44 cellular contexts compared by ENCODE assay signal in genomic region chr2:227707390-227707789, GRCh38. TPM values are rescaled to one million over a fixed set of nuclear protein-coding genes. Genes with fewer than 3 reads are reported as not detected.
"Had no signal": no experiment of that assay in that cellular context is flagged by ENCODE, and none has a peak within 500 bp of the region (broad histone marks: within the 10 kb centered on the region; RNA-seq: fewer than 3 reads in every experiment).

No MANE protein-coding gene starts in this region.

- H3K9me3 ChIP-seq: adrenal gland, ascending aorta, body of pancreas, breast epithelium had no signal

- H3K4me3 ChIP-seq: adrenal gland, ascending aorta, body of pancreas, breast epithelium, cardiac muscle cell had no signal

- H3K27ac ChIP-seq: adrenal gland, ascending aorta, body of pancreas, breast epithelium, cardiac muscle cell had no signal

- H3K4me3 Mint-ChIP-seq: activated naive CD4-positive, alpha-beta T cell treated with anti-CD3 and anti-CD28 coated beads for 36 hours; activated naive CD4-positive, alpha-beta T cell treated with anti-CD3 and anti-CD28 coated beads, Interleukin-2, amount 10 ng/mL, durations not matched to agents 7 days and 5 days; activated naive CD4-positive, alpha-beta T cell treated with anti-CD3 and anti-CD28 coated beads, Interleukin-2, amount 50 U/mL, for 24 hours; activated naive CD8-positive, alpha-beta T cell; activated naive CD8-positive, alpha-beta T cell treated with anti-CD3 and anti-CD28 coated beads for 36 hours; activated naive CD8-positive, alpha-beta T cell treated with anti-CD3 and anti-CD28 coated beads, Interleukin-2, amount 10 ng/mL, durations not matched to agents 7 days and 5 days; activated naive CD8-positive, alpha-beta T cell treated with anti-CD3 and anti-CD28 coated beads, Interleukin-2, amount 50 U/mL, for 24 hours; activated T-cell treated with anti-CD3 and anti-CD28 coated beads, Interleukin-2, amount 50 U/mL, for 24 hours; activated T-cell treated with anti-CD3 and anti-CD28 coated beads, Interleukin-2, amount 50 U/mL, for 4 hours; activated T-cell treated with anti-CD3 and anti-CD28 coated beads, Interleukin-2, amount 50 U/mL, for 72 hours; activated T-helper 1 cell treated with anti-CD3 and anti-CD28 coated beads, Interleukin-12 subunit alpha, Interleukin-12 subunit beta, Interleukin-2, Interleukin-4 antibody, amounts not matched to agents 30 ng/mL and 10 ng/mL and 1 ng/mL, durations not matched to agents 14 hours and 24 hours and 36 hours; activated T-helper 17 cell treated with anti-CD3 and anti-CD28 coated beads, Interleukin-2, amount 50 U/mL, for 72 hours; brain; central memory CD8-positive, alpha-beta T cell had no signal

- H3K27ac Mint-ChIP-seq: activated naive CD4-positive, alpha-beta T cell treated with anti-CD3 and anti-CD28 coated beads for 36 hours; activated naive CD4-positive, alpha-beta T cell treated with anti-CD3 and anti-CD28 coated beads, Interleukin-2, amount 10 ng/mL, durations not matched to agents 7 days and 5 days; activated naive CD4-positive, alpha-beta T cell treated with anti-CD3 and anti-CD28 coated beads, Interleukin-2, amount 50 U/mL, for 72 hours; activated naive CD8-positive, alpha-beta T cell; activated naive CD8-positive, alpha-beta T cell treated with anti-CD3 and anti-CD28 coated beads for 36 hours; activated naive CD8-positive, alpha-beta T cell treated with anti-CD3 and anti-CD28 coated beads, Interleukin-2, amount 10 ng/mL, durations not matched to agents 7 days and 5 days; activated naive CD8-positive, alpha-beta T cell treated with anti-CD3 and anti-CD28 coated beads, Interleukin-2, amount 50 U/mL, for 24 hours; activated T-cell treated with anti-CD3 and anti-CD28 coated beads, Interleukin-2, amount 50 U/mL, for 24 hours; activated T-cell treated with anti-CD3 and anti-CD28 coated beads, Interleukin-2, amount 50 U/mL, for 72 hours; activated T-helper 1 cell treated with anti-CD3 and anti-CD28 coated beads, Interleukin-12 subunit alpha, Interleukin-12 subunit beta, Interleukin-2, Interleukin-4 antibody, amounts not matched to agents 30 ng/mL and 10 ng/mL and 1 ng/mL, durations not matched to agents 14 hours and 24 hours and 36 hours; activated T-helper 17 cell treated with anti-CD3 and anti-CD28 coated beads, Interleukin-2, amount 50 U/mL, for 72 hours; activated T-helper 2 cell treated with anti-CD3 and anti-CD28 coated beads, Interferon-gamma antibody, Interleukin-2, Interleukin-4, amounts not matched to agents 10 μg/mL and 5 μg/mL and 100 μg/mL, durations not matched to agents 14 hours and 24 hours and 36 hours; brain had no signal

- H3K27me3 ChIP-seq: adrenal gland, ascending aorta, body of pancreas, breast epithelium, cardiac muscle cell had no signal

- H3K4me1 ChIP-seq: adrenal gland, ascending aorta, breast epithelium had no signal

- H3K9me3 Mint-ChIP-seq: activated naive CD4-positive, alpha-beta T cell treated with anti-CD3 and anti-CD28 coated beads for 36 hours; activated naive CD4-positive, alpha-beta T cell treated with anti-CD3 and anti-CD28 coated beads, Interleukin-2, amount 10 ng/mL, durations not matched to agents 7 days and 5 days; activated naive CD4-positive, alpha-beta T cell treated with anti-CD3 and anti-CD28 coated beads, Interleukin-2, amount 50 U/mL, for 24 hours; activated naive CD4-positive, alpha-beta T cell treated with anti-CD3 and anti-CD28 coated beads, Interleukin-2, amount 50 U/mL, for 72 hours; activated naive CD8-positive, alpha-beta T cell treated with anti-CD3 and anti-CD28 coated beads for 36 hours; activated naive CD8-positive, alpha-beta T cell treated with anti-CD3 and anti-CD28 coated beads, Interleukin-2, amount 10 ng/mL, durations not matched to agents 7 days and 5 days; activated naive CD8-positive, alpha-beta T cell treated with anti-CD3 and anti-CD28 coated beads, Interleukin-2, amount 50 U/mL, for 24 hours; activated T-cell treated with anti-CD3 and anti-CD28 coated beads, Interleukin-2, amount 50 U/mL, for 24 hours; activated T-cell treated with anti-CD3 and anti-CD28 coated beads, Interleukin-2, amount 50 U/mL, for 4 hours; activated T-cell treated with anti-CD3 and anti-CD28 coated beads, Interleukin-2, amount 50 U/mL, for 72 hours; activated T-helper 1 cell treated with anti-CD3 and anti-CD28 coated beads, Interleukin-12 subunit alpha, Interleukin-12 subunit beta, Interleukin-2, Interleukin-4 antibody, amounts not matched to agents 30 ng/mL and 10 ng/mL and 1 ng/mL, durations not matched to agents 14 hours and 24 hours and 36 hours; activated T-helper 17 cell treated with anti-CD3 and anti-CD28 coated beads, Interleukin-2, amount 50 U/mL, for 72 hours; activated T-helper 2 cell treated with anti-CD3 and anti-CD28 coated beads, Interferon-gamma antibody, Interleukin-2, Interleukin-4, amounts not matched to agents 10 μg/mL and 5 μg/mL and 100 μg/mL, durations not matched to agents 14 hours and 24 hours and 36 hours; central memory CD8-positive, alpha-beta T cell had no signal

- H3K36me3 Mint-ChIP-seq: activated naive CD4-positive, alpha-beta T cell treated with anti-CD3 and anti-CD28 coated beads, Interleukin-2, amount 10 ng/mL, durations not matched to agents 7 days and 5 days; activated naive CD4-positive, alpha-beta T cell treated with anti-CD3 and anti-CD28 coated beads, Interleukin-2, amount 50 U/mL, for 24 hours; activated naive CD4-positive, alpha-beta T cell treated with anti-CD3 and anti-CD28 coated beads, Interleukin-2, amount 50 U/mL, for 72 hours; activated naive CD8-positive, alpha-beta T cell; activated naive CD8-positive, alpha-beta T cell treated with anti-CD3 and anti-CD28 coated beads for 36 hours; activated naive CD8-positive, alpha-beta T cell treated with anti-CD3 and anti-CD28 coated beads, Interleukin-2, amount 10 ng/mL, durations not matched to agents 7 days and 5 days; brain had no signal

- DNase-seq: activated effector memory CD4-positive, alpha-beta T cell treated with anti-CD3 and anti-CD28 coated beads, Interleukin-2, amount 50 U/mL, for 16 hours; activated effector memory CD4-positive, alpha-beta T cell treated with Interleukin-2 at 50 U/mL for 16 hours; activated gamma-delta T cell; activated gamma-delta T cell treated with Interleukin-2 at 50 U/mL for 16 hours; activated naive CD4-positive, alpha-beta T cell; activated naive CD4-positive, alpha-beta T cell treated with anti-CD3 and anti-CD28 coated beads for 36 hours; activated naive CD4-positive, alpha-beta T cell treated with anti-CD3 and anti-CD28 coated beads, Interleukin-2, amount 10 ng/mL, durations not matched to agents 7 days and 5 days; activated naive CD4-positive, alpha-beta T cell treated with anti-CD3 and anti-CD28 coated beads, Interleukin-2, amount 50 U/mL, for 16 hours; activated naive CD4-positive, alpha-beta T cell treated with Interleukin-2 at 50 U/mL for 16 hours; activated naive CD8-positive, alpha-beta T cell treated with anti-CD3 and anti-CD28 coated beads for 36 hours; activated naive CD8-positive, alpha-beta T cell treated with anti-CD3 and anti-CD28 coated beads, Interleukin-2, amount 10 ng/mL, durations not matched to agents 7 days and 5 days; activated naive CD8-positive, alpha-beta T cell treated with anti-CD3 and anti-CD28 coated beads, Interleukin-2, amount 50 U/mL, for 24 hours; activated T-cell treated with anti-CD3 and anti-CD28 coated beads for 4 hours; activated T-cell treated with anti-CD3 and anti-CD28 coated beads, Interleukin-2, amount 50 U/mL, for 1 hour; activated T-cell treated with anti-CD3 and anti-CD28 coated beads, Interleukin-2, amount 50 U/mL, for 24 hours; activated T-cell treated with anti-CD3 and anti-CD28 coated beads, Interleukin-2, amount 50 U/mL, for 4 hours; activated T-cell treated with anti-CD3 and anti-CD28 coated beads, Interleukin-2, amount 50 U/mL, for 48 hours; activated T-cell treated with anti-CD3 and anti-CD28 coated beads, Interleukin-2, amount 50 U/mL, for 72 hours; adrenal gland; amniotic stem cell; amygdala; anterior cingulate cortex; aorta; body of pancreas; caudate nucleus; central memory CD4-positive, alpha-beta T cell; cerebellar nuclear complex had no signal

- ATAC-seq: activated naive CD4-positive, alpha-beta T cell treated with anti-CD3 and anti-CD28 coated beads, Interleukin-2, amount 50 U/mL, for 72 hours; activated naive CD8-positive, alpha-beta T cell treated with anti-CD3 and anti-CD28 coated beads, Interleukin-2, amount 50 U/mL, for 24 hours; activated T-cell treated with anti-CD3 and anti-CD28 coated beads, Interleukin-2, amount 50 U/mL, for 4 hours; activated T-cell treated with anti-CD3 and anti-CD28 coated beads, Interleukin-2, amount 50 U/mL, for 72 hours; activated T-helper 17 cell treated with anti-CD3 and anti-CD28 coated beads, Interleukin-2, amount 50 U/mL, for 72 hours; body of pancreas had no signal

- H3K27me3 Mint-ChIP-seq: activated naive CD4-positive, alpha-beta T cell treated with anti-CD3 and anti-CD28 coated beads, Interleukin-2, amount 10 ng/mL, durations not matched to agents 7 days and 5 days had no signal

- H3K4me1 Mint-ChIP-seq: activated naive CD4-positive, alpha-beta T cell treated with anti-CD3 and anti-CD28 coated beads, Interleukin-2, amount 10 ng/mL, durations not matched to agents 7 days and 5 days; activated naive CD4-positive, alpha-beta T cell treated with anti-CD3 and anti-CD28 coated beads, Interleukin-2, amount 50 U/mL, for 24 hours; activated naive CD8-positive, alpha-beta T cell treated with anti-CD3 and anti-CD28 coated beads for 36 hours; activated naive CD8-positive, alpha-beta T cell treated with anti-CD3 and anti-CD28 coated beads, Interleukin-2, amount 10 ng/mL, durations not matched to agents 7 days and 5 days; activated naive CD8-positive, alpha-beta T cell treated with anti-CD3 and anti-CD28 coated beads, Interleukin-2, amount 50 U/mL, for 24 hours; activated T-helper 17 cell treated with anti-CD3 and anti-CD28 coated beads, Interleukin-2, amount 50 U/mL, for 72 hours; brain; central memory CD8-positive, alpha-beta T cell had no signal

- FAIRE-seq: astrocyte, bronchial epithelial cell had no signal

- H3K36me3 ChIP-seq: adrenal gland, ascending aorta, breast epithelium, cardiac muscle cell had no signal

RNA-seq across cellular contexts. Expression of gene SLC19A3, which starts 10.4 kb away (rescaled TPM):
- total RNA-seq: activated naive CD4-positive, alpha-beta T cell treated with anti-CD3 and anti-CD28 coated beads for 36 hours; activated naive CD4-positive, alpha-beta T cell treated with anti-CD3 and anti-CD28 coated beads, Interleukin-2, amount 50 U/mL, for 72 hours; activated naive CD8-positive, alpha-beta T cell treated with anti-CD3 and anti-CD28 coated beads for 36 hours; activated naive CD8-positive, alpha-beta T cell treated with anti-CD3 and anti-CD28 coated beads, Interleukin-2, amount 10 ng/mL, durations not matched to agents 7 days and 5 days; activated T-cell treated with anti-CD3 and anti-CD28 coated beads, Interleukin-2, amount 50 U/mL, for 4 hours; activated T-cell treated with anti-CD3 and anti-CD28 coated beads, Interleukin-2, amount 50 U/mL, for 72 hours; activated T-helper 1 cell treated with anti-CD3 and anti-CD28 coated beads, Interleukin-12 subunit alpha, Interleukin-12 subunit beta, Interleukin-2, Interleukin-4 antibody, amounts not matched to agents 30 ng/mL and 10 ng/mL and 1 ng/mL, durations not matched to agents 14 hours and 24 hours and 36 hours; activated T-helper 17 cell treated with anti-CD3 and anti-CD28 coated beads, Interleukin-2, amount 50 U/mL, for 72 hours; activated T-helper 2 cell treated with anti-CD3 and anti-CD28 coated beads, Interferon-gamma antibody, Interleukin-2, Interleukin-4, amounts not matched to agents 10 μg/mL and 5 μg/mL and 100 μg/mL, durations not matched to agents 14 hours and 24 hours and 36 hours; bronchial epithelial cell had no signal

RNA-seq across cellular contexts. Expression of gene SCYGR6, which starts 17.2 kb away (rescaled TPM):
- total RNA-seq: activated naive CD4-positive, alpha-beta T cell treated with anti-CD3 and anti-CD28 coated beads for 36 hours; activated naive CD4-positive, alpha-beta T cell treated with anti-CD3 and anti-CD28 coated beads, Interleukin-2, amount 50 U/mL, for 72 hours; activated naive CD8-positive, alpha-beta T cell treated with anti-CD3 and anti-CD28 coated beads for 36 hours; activated naive CD8-positive, alpha-beta T cell treated with anti-CD3 and anti-CD28 coated beads, Interleukin-2, amount 10 ng/mL, durations not matched to agents 7 days and 5 days; activated T-cell treated with anti-CD3 and anti-CD28 coated beads, Interleukin-2, amount 50 U/mL, for 4 hours; activated T-cell treated with anti-CD3 and anti-CD28 coated beads, Interleukin-2, amount 50 U/mL, for 72 hours; activated T-helper 1 cell treated with anti-CD3 and anti-CD28 coated beads, Interleukin-12 subunit alpha, Interleukin-12 subunit beta, Interleukin-2, Interleukin-4 antibody, amounts not matched to agents 30 ng/mL and 10 ng/mL and 1 ng/mL, durations not matched to agents 14 hours and 24 hours and 36 hours; activated T-helper 17 cell treated with anti-CD3 and anti-CD28 coated beads, Interleukin-2, amount 50 U/mL, for 72 hours; activated T-helper 2 cell treated with anti-CD3 and anti-CD28 coated beads, Interferon-gamma antibody, Interleukin-2, Interleukin-4, amounts not matched to agents 10 μg/mL and 5 μg/mL and 100 μg/mL, durations not matched to agents 14 hours and 24 hours and 36 hours; adrenal gland; aorta; ascending aorta; astrocyte; body of pancreas; breast epithelium; bronchial epithelial cell; cardiac muscle cell; cardiac septum; cerebellum; chondrocyte had no signal
- polyA plus RNA-seq: adipose tissue, adrenal gland, aorta, cardiac muscle cell had no signal

RNA-seq across cellular contexts. Expression of gene SCYGR7, which starts 20.7 kb away (rescaled TPM):
- total RNA-seq: activated naive CD4-positive, alpha-beta T cell treated with anti-CD3 and anti-CD28 coated beads for 36 hours; activated naive CD4-positive, alpha-beta T cell treated with anti-CD3 and anti-CD28 coated beads, Interleukin-2, amount 50 U/mL, for 72 hours; activated naive CD8-positive, alpha-beta T cell treated with anti-CD3 and anti-CD28 coated beads for 36 hours; activated naive CD8-positive, alpha-beta T cell treated with anti-CD3 and anti-CD28 coated beads, Interleukin-2, amount 10 ng/mL, durations not matched to agents 7 days and 5 days; activated T-cell treated with anti-CD3 and anti-CD28 coated beads, Interleukin-2, amount 50 U/mL, for 4 hours; activated T-cell treated with anti-CD3 and anti-CD28 coated beads, Interleukin-2, amount 50 U/mL, for 72 hours; activated T-helper 1 cell treated with anti-CD3 and anti-CD28 coated beads, Interleukin-12 subunit alpha, Interleukin-12 subunit beta, Interleukin-2, Interleukin-4 antibody, amounts not matched to agents 30 ng/mL and 10 ng/mL and 1 ng/mL, durations not matched to agents 14 hours and 24 hours and 36 hours; activated T-helper 17 cell treated with anti-CD3 and anti-CD28 coated beads, Interleukin-2, amount 50 U/mL, for 72 hours; activated T-helper 2 cell treated with anti-CD3 and anti-CD28 coated beads, Interferon-gamma antibody, Interleukin-2, Interleukin-4, amounts not matched to agents 10 μg/mL and 5 μg/mL and 100 μg/mL, durations not matched to agents 14 hours and 24 hours and 36 hours; adrenal gland; aorta; ascending aorta; astrocyte; body of pancreas; breast epithelium; bronchial epithelial cell; cardiac muscle cell; cardiac septum; cerebellum; chondrocyte had no signal
- polyA plus RNA-seq: adipose tissue, adrenal gland, aorta, cardiac muscle cell had no signal

RNA-seq across cellular contexts. Expression of gene SCYGR8, which starts 38.3 kb away (rescaled TPM):
- total RNA-seq: activated naive CD4-positive, alpha-beta T cell treated with anti-CD3 and anti-CD28 coated beads for 36 hours; activated naive CD4-positive, alpha-beta T cell treated with anti-CD3 and anti-CD28 coated beads, Interleukin-2, amount 50 U/mL, for 72 hours; activated naive CD8-positive, alpha-beta T cell treated with anti-CD3 and anti-CD28 coated beads for 36 hours; activated naive CD8-positive, alpha-beta T cell treated with anti-CD3 and anti-CD28 coated beads, Interleukin-2, amount 10 ng/mL, durations not matched to agents 7 days and 5 days; activated T-cell treated with anti-CD3 and anti-CD28 coated beads, Interleukin-2, amount 50 U/mL, for 4 hours; activated T-cell treated with anti-CD3 and anti-CD28 coated beads, Interleukin-2, amount 50 U/mL, for 72 hours; activated T-helper 1 cell treated with anti-CD3 and anti-CD28 coated beads, Interleukin-12 subunit alpha, Interleukin-12 subunit beta, Interleukin-2, Interleukin-4 antibody, amounts not matched to agents 30 ng/mL and 10 ng/mL and 1 ng/mL, durations not matched to agents 14 hours and 24 hours and 36 hours; activated T-helper 17 cell treated with anti-CD3 and anti-CD28 coated beads, Interleukin-2, amount 50 U/mL, for 72 hours; activated T-helper 2 cell treated with anti-CD3 and anti-CD28 coated beads, Interferon-gamma antibody, Interleukin-2, Interleukin-4, amounts not matched to agents 10 μg/mL and 5 μg/mL and 100 μg/mL, durations not matched to agents 14 hours and 24 hours and 36 hours; adrenal gland; aorta; ascending aorta; astrocyte; body of pancreas; breast epithelium; bronchial epithelial cell; cardiac muscle cell; cardiac septum; cerebellum; chondrocyte had no signal
- polyA plus RNA-seq: adipose tissue, adrenal gland, aorta, cardiac muscle cell had no signal

RNA-seq across cellular contexts. Expression of gene SCYGR5, which starts 40.8 kb away (rescaled TPM):
- total RNA-seq: activated naive CD4-positive, alpha-beta T cell treated with anti-CD3 and anti-CD28 coated beads for 36 hours; activated naive CD4-positive, alpha-beta T cell treated with anti-CD3 and anti-CD28 coated beads, Interleukin-2, amount 50 U/mL, for 72 hours; activated naive CD8-positive, alpha-beta T cell treated with anti-CD3 and anti-CD28 coated beads for 36 hours; activated naive CD8-positive, alpha-beta T cell treated with anti-CD3 and anti-CD28 coated beads, Interleukin-2, amount 10 ng/mL, durations not matched to agents 7 days and 5 days; activated T-cell treated with anti-CD3 and anti-CD28 coated beads, Interleukin-2, amount 50 U/mL, for 4 hours; activated T-cell treated with anti-CD3 and anti-CD28 coated beads, Interleukin-2, amount 50 U/mL, for 72 hours; activated T-helper 1 cell treated with anti-CD3 and anti-CD28 coated beads, Interleukin-12 subunit alpha, Interleukin-12 subunit beta, Interleukin-2, Interleukin-4 antibody, amounts not matched to agents 30 ng/mL and 10 ng/mL and 1 ng/mL, durations not matched to agents 14 hours and 24 hours and 36 hours; activated T-helper 17 cell treated with anti-CD3 and anti-CD28 coated beads, Interleukin-2, amount 50 U/mL, for 72 hours; activated T-helper 2 cell treated with anti-CD3 and anti-CD28 coated beads, Interferon-gamma antibody, Interleukin-2, Interleukin-4, amounts not matched to agents 10 μg/mL and 5 μg/mL and 100 μg/mL, durations not matched to agents 14 hours and 24 hours and 36 hours; adrenal gland; aorta; ascending aorta; astrocyte; body of pancreas; breast epithelium; bronchial epithelial cell; cardiac muscle cell; cardiac septum; cerebellum; chondrocyte had no signal
- polyA plus RNA-seq: adipose tissue, adrenal gland, aorta, cardiac muscle cell had no signal
